5 cellular contexts compared by ENCODE assay signal in the genomic region with DNA sequence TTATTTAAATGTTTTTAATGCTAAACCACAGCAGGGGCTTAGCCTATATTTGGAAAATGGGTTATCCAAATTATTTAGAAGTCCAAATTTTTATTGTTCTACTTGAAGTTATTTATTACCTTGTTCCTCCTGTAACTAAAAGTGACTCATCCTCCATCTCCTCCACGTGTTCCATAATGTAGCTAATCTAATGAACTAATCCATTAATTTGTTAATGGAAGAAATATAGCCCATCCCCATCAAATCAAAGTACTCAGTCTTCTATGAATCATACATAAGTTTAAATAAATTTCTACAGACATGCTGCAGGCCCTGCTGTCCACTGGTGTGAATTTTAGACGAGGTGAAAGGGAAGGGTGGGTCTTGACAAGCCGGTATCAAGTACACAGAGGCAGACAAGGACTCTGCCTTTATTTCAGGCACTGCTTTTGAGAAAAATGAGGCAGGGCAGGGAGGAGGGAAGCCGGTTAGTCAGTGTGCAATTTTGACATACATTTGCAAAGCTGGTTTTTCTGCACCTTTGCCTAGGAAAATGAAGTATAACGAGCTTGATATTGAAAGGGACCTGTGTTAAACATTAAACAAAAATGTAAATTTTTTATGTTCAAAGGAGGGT. TPM values are rescaled to one million over a fixed set of nuclear protein-coding genes. Genes with fewer than 3 reads are reported as not detected.
"Had no signal": no experiment of that assay in that cellular context is flagged by ENCODE, and none has a peak within 500 bp of the region (broad histone marks: within the 10 kb centered on the region; RNA-seq: fewer than 3 reads in every experiment).

No MANE protein-coding gene starts in this region.

RNA-seq across cellular contexts. Expression of a gene that starts 21.2 kb away (rescaled TPM):
- total RNA-seq: activated CD8-positive, alpha-beta T cell treated with anti-CD3 and anti-CD28 coated beads for 36 hours; activated naive CD8-positive, alpha-beta T cell treated with anti-CD3 and anti-CD28 coated beads for 36 hours; activated T-cell treated with anti-CD3 and anti-CD28 coated beads, Interleukin-2, amount 50 U/mL, for 72 hours; activated T-helper 2 cell treated with anti-CD3 and anti-CD28 coated beads, Interferon-gamma antibody, Interleukin-2, Interleukin-4, amounts not matched to agents 10 μg/mL and 5 μg/mL and 100 μg/mL, durations not matched to agents 14 hours and 24 hours and 36 hours; SJSA1 had no signal
